Comparison of ENCODE assay signal across 1 cellular context in genomic region chr7:50535291-50535711, GRCh38.
A peak's percentile ranks its signal among the peaks of the same experiment; 100 is the strongest.
TF ChIP-seq lines count a peak whose summit lies in the region.
"Not testable (repeated sequence)": the region's sequence is repeated elsewhere in the genome, so short reads cannot be mapped to it uniquely, and the experiment has no call there.

No MANE protein-coding gene starts in this region.

TF ChIP-seq in K562, 482 proteins besides CTCF, POLR2A, EP300 and RAD21 (continued from another document):
- TF ChIP-seq AFF4 (CRISPR knock-in tag; IDR thresholded peaks at IDR 0.05) (0 out of 2 replicates have a peak, but pooled peaks have one; percentile 36), ATF1 (tag; IDR thresholded peaks at IDR 0.05) (peak; percentile 92), GATA2 (CRISPR knock-in tag; IDR thresholded peaks at IDR 0.05) (0 out of 2 replicates have a peak, but pooled peaks have one; percentile 9), MAX (CRISPR knock-in tag; IDR thresholded peaks at IDR 0.05) (0 out of 2 replicates have a peak, but pooled peaks have one; percentile 18), ZNF395 (CRISPR knock-in tag; IDR thresholded peaks at IDR 0.05) (0 out of 2 replicates have a peak, but pooled peaks have one; percentile 52), ZNF589 (CRISPR knock-in tag; IDR thresholded peaks at IDR 0.05; ENCODE audit: low read depth) (peak; percentile 74; the same call in 1 of the 2 replicates)
- TF ChIP-seq ATF1 (CRISPR knock-in tag; IDR thresholded peaks at IDR 0.05): not testable (repeated sequence)
